ENCODE assay signal across 8 cellular contexts in the genomic region with DNA sequence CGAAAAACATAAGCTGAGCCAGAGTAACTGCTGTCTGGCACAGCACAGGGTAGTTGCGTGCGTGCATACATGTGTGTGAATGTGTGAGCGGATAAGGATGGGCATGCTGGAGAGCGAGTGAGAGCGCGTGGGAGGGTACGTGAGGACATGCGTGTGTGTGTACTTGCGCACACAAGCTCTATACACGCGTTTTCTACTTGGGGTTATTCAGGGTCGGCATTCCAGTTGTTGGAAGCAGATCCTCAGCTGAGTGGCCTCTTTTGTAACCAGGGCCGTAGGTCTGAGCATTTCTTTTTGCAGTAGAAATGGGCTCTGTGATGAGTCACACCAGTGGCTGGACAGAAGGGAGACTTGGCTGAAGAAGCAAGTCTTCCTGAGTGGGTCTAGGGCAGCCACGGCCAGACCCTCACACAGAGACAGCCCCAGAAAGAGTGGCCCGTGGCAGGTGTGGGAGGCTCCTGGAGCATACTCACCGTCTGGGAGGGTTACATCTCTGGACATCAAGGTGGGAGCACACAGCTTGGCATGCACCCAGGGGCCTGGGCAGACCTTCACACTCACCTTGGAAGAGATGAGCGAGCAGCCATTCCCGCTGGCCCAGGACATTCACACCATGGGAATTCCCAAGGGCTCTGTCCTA.
A peak's percentile ranks its signal among the peaks of the same experiment; 100 is the strongest.
DNase-seq lines count a peak whose midpoint lies in the region; ATAC-seq and TF ChIP-seq lines count a peak whose summit lies in the region.

No MANE protein-coding gene starts in this region.

- H3K36me3 Mint-ChIP-seq in activated naive CD8-positive, alpha-beta T cell treated with anti-CD3 and anti-CD28 coated beads, Interleukin-2, amount 50 U/mL, for 24 hours (ENCODE audit: low read depth): no peaks in the 10 kb centered on the region

- peak overlapping the region; percentile 59 for H3K27ac ChIP-seq in colonic mucosa
- H3K27ac ChIP-seq in vagina: peak overlapping the region; percentile 79

- H3K36me3 ChIP-seq in colonic mucosa (no peaks in the 10 kb centered on the region), vagina (no peaks in the 10 kb centered on the region)

- peaks cover 26% of the 10 kb centered on the region for H3K4me1 Mint-ChIP-seq in activated naive CD8-positive, alpha-beta T cell treated with anti-CD3 and anti-CD28 coated beads, Interleukin-2, amount 50 U/mL, for 24 hours

- H3K9ac ChIP-seq in colonic mucosa (ENCODE audit: low read depth in 2 of 2, low read length in 2 of 2): peak overlapping the region in 1 of 2 donors; percentile 24

- no peaks in the 10 kb centered on the region for H3K27me3 Mint-ChIP-seq in activated naive CD8-positive, alpha-beta T cell treated with anti-CD3 and anti-CD28 coated beads, Interleukin-2, amount 50 U/mL, for 24 hours

- H3K27me3 ChIP-seq in colonic mucosa: no peaks in the 10 kb centered on the region
- H3K27me3 ChIP-seq in vagina: no peaks in the 10 kb centered on the region

- TF ChIP-seq POLR2A in vagina (IDR thresholded peaks at IDR 0.05): no peak

- no peak for TF ChIP-seq CTCF in colonic mucosa (IDR thresholded peaks at IDR 0.05)
- TF ChIP-seq CTCF in vagina (IDR thresholded peaks at IDR 0.05): no peak

- H3K4me3 ChIP-seq in colonic mucosa: no peak overlapping the region
- H3K4me3 ChIP-seq in vagina: no peak overlapping the region

- DNase-seq in Right ventricle myocardium inferior (ENCODE audit: missing footprints): peak; percentile 70
- DNase-seq in cardiac septum (ENCODE audit: low spot score): no peak
- no peak for DNase-seq in colonic mucosa
- DNase-seq in mucosa of gallbladder (ENCODE audit: low spot score): peak; percentile 52
- no peak for DNase-seq in vagina (ENCODE audit: extremely low spot score in 2 of 2)
- no peak for DNase-seq in activated naive CD8-positive, alpha-beta T cell treated with anti-CD3 and anti-CD28 coated beads, Interleukin-2, amount 50 U/mL, for 24 hours
- DNase-seq in COLO668 (lab: John Stamatoyannopoulos, UW; ENCODE audit: unreplicated experiment): no peak

- H3K4me1 ChIP-seq in colonic mucosa (no peaks in the 10 kb centered on the region), vagina (peaks cover 58% of the 10 kb centered on the region)

- ATAC-seq in Right ventricle myocardium inferior (peak; percentile 84), GM19395 (IDR thresholded peaks at IDR 0.05; ENCODE audit: unreplicated experiment) (no peak)
- ATAC-seq in activated naive CD8-positive, alpha-beta T cell treated with anti-CD3 and anti-CD28 coated beads, Interleukin-2, amount 50 U/mL, for 24 hours: no peak

- H3K27ac Mint-ChIP-seq in activated naive CD8-positive, alpha-beta T cell treated with anti-CD3 and anti-CD28 coated beads, Interleukin-2, amount 50 U/mL, for 24 hours: no peak overlapping the region

- no peak overlapping the region for H3K4me3 Mint-ChIP-seq in activated naive CD8-positive, alpha-beta T cell treated with anti-CD3 and anti-CD28 coated beads, Interleukin-2, amount 50 U/mL, for 24 hours

- no peaks in the 10 kb centered on the region for H3K9me3 ChIP-seq in colonic mucosa
- H3K9me3 ChIP-seq in vagina: no peaks in the 10 kb centered on the region

- intact Hi-C loops in Right ventricle myocardium inferior (cut with DNase I): no loop called here
- intact Hi-C loops in cardiac septum (cut with DNase I): no loop called here
- intact Hi-C loops in colonic mucosa (cut with DNase I): no loop called here
- intact Hi-C loops in vagina (cut with DNase I): no loop called here

- no peaks in the 10 kb centered on the region for H3K9me3 Mint-ChIP-seq in activated naive CD8-positive, alpha-beta T cell treated with anti-CD3 and anti-CD28 coated beads, Interleukin-2, amount 50 U/mL, for 24 hours

Comparison
In these comparisons a context has a peak if more than half of its experiments do, and no peak if none do; other contexts are left out.
1. DNase-seq: peak in Right ventricle myocardium inferior (single experiment) and mucosa of gallbladder (single experiment); none in cardiac septum (single experiment), colonic mucosa (single experiment), vagina (0 of 2), activated naive CD8-positive, alpha-beta T cell treated with anti-CD3 and anti-CD28 coated beads, Interleukin-2, amount 50 U/mL, for 24 hours (single experiment) and COLO668 (single experiment).